Comparison of ENCODE assay signal across 33 cellular contexts in the genomic region with DNA sequence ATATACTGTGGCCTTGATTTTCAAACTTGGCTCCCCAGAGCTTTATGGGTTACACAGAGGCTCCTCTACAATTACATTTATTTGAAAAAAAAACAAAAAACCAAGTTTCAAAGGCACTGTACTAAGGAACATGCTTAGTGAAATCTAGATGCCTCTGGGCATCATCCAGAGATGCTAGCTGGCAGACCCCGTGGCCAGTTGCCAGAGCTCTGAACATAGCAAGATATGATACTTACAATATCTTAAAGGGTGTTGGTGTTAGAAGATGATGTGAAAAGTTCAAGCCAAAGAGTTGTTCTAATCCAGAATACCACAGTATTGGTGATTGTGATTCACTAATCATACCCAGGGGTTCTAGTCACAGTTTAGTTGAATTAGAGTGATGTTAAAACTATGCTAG.
"Had no signal": no experiment of that assay in that cellular context is flagged by ENCODE, and none has a peak within 500 bp of the region (broad histone marks: within the 10 kb centered on the region; RNA-seq: fewer than 3 reads in every experiment).

No MANE protein-coding gene starts in this region.

- H3K4me3 ChIP-seq: colonic mucosa, esophagus squamous epithelium, gastroesophageal sphincter, heart right ventricle had no signal

- H3K4me3 Mint-ChIP-seq: activated CD4-positive, alpha-beta memory T cell treated with anti-CD3 and anti-CD28 coated beads, Interleukin-2, amount 10 ng/mL, durations not matched to agents 7 days and 5 days; activated CD4-positive, alpha-beta T cell treated with anti-CD3 and anti-CD28 coated beads for 36 hours; activated CD4-positive, alpha-beta T cell treated with anti-CD3 and anti-CD28 coated beads, Interleukin-2, amount 10 ng/mL, durations not matched to agents 24 days and 14 days; activated naive CD4-positive, alpha-beta T cell treated with anti-CD3 and anti-CD28 coated beads, Interleukin-2, amount 10 ng/mL, durations not matched to agents 7 days and 5 days; activated naive CD8-positive, alpha-beta T cell treated with anti-CD3 and anti-CD28 coated beads, Interleukin-2, amount 10 ng/mL, durations not matched to agents 7 days and 5 days; activated T-cell treated with anti-CD3 and anti-CD28 coated beads, Interleukin-2, amount 50 U/mL, for 24 hours; activated T-cell treated with anti-CD3 and anti-CD28 coated beads, Interleukin-2, amount 50 U/mL, for 72 hours; T-helper 17 cell; T-helper 2 cell treated with Interferon-gamma antibody and Interleukin-4, amounts not matched to agents 5 μg/mL and 100 μg/mL, for 36 hours had no signal

- H3K27me3 ChIP-seq: colonic mucosa, esophagus squamous epithelium, gastroesophageal sphincter, heart right ventricle had no signal

- FAIRE-seq: astrocyte, endometrium, endothelial cell of umbilical vein had no signal

- H3K9me3 ChIP-seq: colonic mucosa, esophagus squamous epithelium, gastroesophageal sphincter, heart right ventricle had no signal

- DNase-seq: activated CD4-positive, alpha-beta memory T cell treated with anti-CD3 and anti-CD28 coated beads, Interleukin-2, amount 10 ng/mL, durations not matched to agents 7 days and 5 days; activated CD4-positive, alpha-beta T cell treated with anti-CD3 and anti-CD28 coated beads for 36 hours; activated CD4-positive, alpha-beta T cell treated with anti-CD3 and anti-CD28 coated beads, Interleukin-2, amount 10 ng/mL, durations not matched to agents 24 days and 14 days; activated CD4-positive, alpha-beta T cell treated with anti-CD3 and anti-CD28 coated beads, Interleukin-2, amount 50 U/mL, for 4 hours; activated CD4-positive, CD25-positive, alpha-beta regulatory T cell; activated CD4-positive, CD25-positive, alpha-beta regulatory T cell treated with anti-CD3 and anti-CD28 coated beads, Interleukin-2, amount 50 U/mL, for 72 hours; activated CD8-positive, alpha-beta memory T cell treated with anti-CD3 and anti-CD28 coated beads, Interleukin-2, amount 50 U/mL, for 48 hours; activated gamma-delta T cell; activated naive CD4-positive, alpha-beta T cell; activated naive CD4-positive, alpha-beta T cell treated with anti-CD3 and anti-CD28 coated beads, Interleukin-2, amount 10 ng/mL, durations not matched to agents 7 days and 5 days; activated naive CD8-positive, alpha-beta T cell treated with anti-CD3 and anti-CD28 coated beads, Interleukin-2, amount 10 ng/mL, durations not matched to agents 7 days and 5 days; activated T-cell treated with anti-CD3 and anti-CD28 coated beads for 4 hours; activated T-cell treated with anti-CD3 and anti-CD28 coated beads, Interleukin-2, amount 50 U/mL, for 24 hours; activated T-cell treated with anti-CD3 and anti-CD28 coated beads, Interleukin-2, amount 50 U/mL, for 72 hours; amniotic stem cell; anterior cingulate cortex; central memory CD4-positive, alpha-beta T cell; cerebellar nuclear complex; colonic mucosa; effector CD8-positive, alpha-beta T cell; esophagus squamous epithelium; foreskin melanocyte; T-helper 1 cell; T-helper 17 cell; T1000 had no signal

- H3K27me3 Mint-ChIP-seq: activated CD4-positive, alpha-beta memory T cell treated with anti-CD3 and anti-CD28 coated beads, Interleukin-2, amount 10 ng/mL, durations not matched to agents 7 days and 5 days; activated CD4-positive, alpha-beta T cell treated with anti-CD3 and anti-CD28 coated beads for 36 hours; activated CD4-positive, alpha-beta T cell treated with anti-CD3 and anti-CD28 coated beads, Interleukin-2, amount 10 ng/mL, durations not matched to agents 24 days and 14 days; activated naive CD4-positive, alpha-beta T cell treated with anti-CD3 and anti-CD28 coated beads, Interleukin-2, amount 10 ng/mL, durations not matched to agents 7 days and 5 days; activated naive CD8-positive, alpha-beta T cell treated with anti-CD3 and anti-CD28 coated beads, Interleukin-2, amount 10 ng/mL, durations not matched to agents 7 days and 5 days; activated T-cell treated with anti-CD3 and anti-CD28 coated beads, Interleukin-2, amount 50 U/mL, for 24 hours; T-helper 17 cell had no signal

- H3K27ac ChIP-seq: colonic mucosa, epithelial cell of prostate, esophagus squamous epithelium, gastroesophageal sphincter, heart right ventricle had no signal

- H3K4me1 ChIP-seq: colonic mucosa, esophagus squamous epithelium, gastroesophageal sphincter had no signal

- H3K9me3 Mint-ChIP-seq: activated CD4-positive, alpha-beta memory T cell treated with anti-CD3 and anti-CD28 coated beads, Interleukin-2, amount 10 ng/mL, durations not matched to agents 7 days and 5 days; activated CD4-positive, alpha-beta T cell treated with anti-CD3 and anti-CD28 coated beads, Interleukin-2, amount 10 ng/mL, durations not matched to agents 24 days and 14 days; activated naive CD4-positive, alpha-beta T cell treated with anti-CD3 and anti-CD28 coated beads, Interleukin-2, amount 10 ng/mL, durations not matched to agents 7 days and 5 days; activated naive CD4-positive, alpha-beta T cell treated with anti-CD3 and anti-CD28 coated beads, Interleukin-2, amount 50 U/mL, for 72 hours; activated naive CD8-positive, alpha-beta T cell treated with anti-CD3 and anti-CD28 coated beads, Interleukin-2, amount 10 ng/mL, durations not matched to agents 7 days and 5 days; activated T-cell treated with anti-CD3 and anti-CD28 coated beads, Interleukin-2, amount 50 U/mL, for 24 hours; activated T-cell treated with anti-CD3 and anti-CD28 coated beads, Interleukin-2, amount 50 U/mL, for 72 hours; T-helper 2 cell treated with Interferon-gamma antibody and Interleukin-4, amounts not matched to agents 5 μg/mL and 100 μg/mL, for 36 hours had no signal

- ATAC-seq: activated CD4-positive, alpha-beta T cell treated with anti-CD3 and anti-CD28 coated beads for 36 hours; activated naive CD4-positive, alpha-beta T cell treated with anti-CD3 and anti-CD28 coated beads, Interleukin-2, amount 50 U/mL, for 72 hours; activated T-cell treated with anti-CD3 and anti-CD28 coated beads, Interleukin-2, amount 50 U/mL, for 72 hours; gastroesophageal sphincter; heart right ventricle; T-helper 17 cell had no signal

- H3K27ac Mint-ChIP-seq: activated CD4-positive, alpha-beta memory T cell treated with anti-CD3 and anti-CD28 coated beads, Interleukin-2, amount 10 ng/mL, durations not matched to agents 7 days and 5 days; activated CD4-positive, alpha-beta T cell treated with anti-CD3 and anti-CD28 coated beads for 36 hours; activated naive CD4-positive, alpha-beta T cell treated with anti-CD3 and anti-CD28 coated beads, Interleukin-2, amount 50 U/mL, for 72 hours; activated naive CD8-positive, alpha-beta T cell treated with anti-CD3 and anti-CD28 coated beads, Interleukin-2, amount 10 ng/mL, durations not matched to agents 7 days and 5 days; activated T-cell treated with anti-CD3 and anti-CD28 coated beads, Interleukin-2, amount 50 U/mL, for 24 hours; activated T-cell treated with anti-CD3 and anti-CD28 coated beads, Interleukin-2, amount 50 U/mL, for 72 hours; T-helper 17 cell; T-helper 2 cell treated with Interferon-gamma antibody and Interleukin-4, amounts not matched to agents 5 μg/mL and 100 μg/mL, for 36 hours had no signal
